Comparison of ENCODE assay signal across 7 cellular contexts in the genomic region with DNA sequence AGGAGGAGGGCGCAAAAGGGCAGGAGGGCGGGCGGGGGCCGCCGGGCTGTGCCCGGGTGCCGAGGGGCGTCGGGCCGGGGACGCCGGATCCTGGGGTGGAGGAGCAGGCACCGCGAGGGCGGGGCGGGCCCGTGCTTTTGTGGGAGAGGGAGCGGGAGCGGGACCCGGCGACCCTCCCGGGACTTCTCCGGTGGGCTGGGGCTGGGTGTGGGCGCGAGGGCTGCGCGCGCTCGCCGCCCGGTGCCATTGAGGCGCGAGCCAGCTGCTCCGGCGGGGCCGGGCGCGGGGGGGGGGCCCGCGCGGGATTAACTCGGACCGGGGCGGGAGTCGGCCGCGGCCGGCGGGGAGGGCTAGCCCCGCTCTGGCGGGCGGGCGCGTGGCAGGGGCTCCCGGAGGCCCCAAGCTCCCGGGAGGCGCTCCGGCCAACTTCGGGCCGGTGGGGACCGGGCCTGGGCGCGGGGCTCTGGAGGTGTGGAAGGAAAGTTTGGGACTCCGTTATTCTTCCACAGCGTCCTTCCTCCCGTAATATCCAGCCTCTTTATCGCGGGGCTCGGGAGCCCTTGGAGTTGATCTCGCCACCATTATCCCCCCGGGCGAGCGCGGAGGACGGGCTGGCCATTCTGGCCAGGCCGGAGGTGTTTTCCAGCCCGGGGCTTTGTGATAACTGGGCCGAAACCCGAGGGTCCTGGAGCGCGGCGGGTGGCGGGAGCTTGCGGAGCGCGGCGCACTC. TPM values are rescaled to one million over a fixed set of nuclear protein-coding genes. Genes with fewer than 3 reads are reported as not detected.
A peak's percentile ranks its signal among the peaks of the same experiment; 100 is the strongest.
DNase-seq lines count a peak whose midpoint lies in the region; ATAC-seq lines count a peak whose summit lies in the region.

No MANE protein-coding gene starts in this region.

- H3K4me3 ChIP-seq in adipocyte (ENCODE audit: low read length), result peak overlapping the region; percentile 33

- H3K36me3 Mint-ChIP-seq in stimulated activated memory B cell treated with anti-CD40 and anti-IgM and Interleukin-4, amounts not matched to agents 10 μg/mL and 1 μg/mL and 100 μg/mL, for 72 hours, result no peaks in the 10 kb centered on the region

- no peak overlapping the region for H3K9ac ChIP-seq in adipocyte (ENCODE audit: low read length)

- H3K4me3 Mint-ChIP-seq in stimulated activated memory B cell treated with anti-CD40 and anti-IgM and Interleukin-4, amounts not matched to agents 10 μg/mL and 1 μg/mL and 100 μg/mL, for 72 hours, result peak overlapping the region; percentile 34

- peaks cover 77% of the 10 kb centered on the region for H3K27me3 ChIP-seq in adipocyte (replicated peaks; ENCODE audit: control insufficient read depth, insufficient read depth, low read length)

- no peak overlapping the region for H3K27ac Mint-ChIP-seq in stimulated activated memory B cell treated with anti-CD40 and anti-IgM and Interleukin-4, amounts not matched to agents 10 μg/mL and 1 μg/mL and 100 μg/mL, for 72 hours

- H3K9me3 Mint-ChIP-seq in stimulated activated memory B cell treated with anti-CD40 and anti-IgM and Interleukin-4, amounts not matched to agents 10 μg/mL and 1 μg/mL and 100 μg/mL, for 72 hours, result no peaks in the 10 kb centered on the region

- H3K27me3 Mint-ChIP-seq in stimulated activated memory B cell treated with anti-CD40 and anti-IgM and Interleukin-4, amounts not matched to agents 10 μg/mL and 1 μg/mL and 100 μg/mL, for 72 hours, result peaks cover 60% of the 10 kb centered on the region

- no peaks in the 10 kb centered on the region for H3K36me3 ChIP-seq in adipocyte (ENCODE audit: control insufficient read depth, insufficient read depth, low read length, severe bottlenecking)

- peak; percentile 20 for DNase-seq in HK-2 (ENCODE audit: unreplicated experiment)
- no peak for DNase-seq in adipocyte (ENCODE audit: low read depth)
- DNase-seq in islet precursor cell, result peak; percentile 58
- no peak for DNase-seq in posterior vena cava (ENCODE audit: low spot score)
- no peak for DNase-seq in NOMO-1 treated with DMSO at 0.1 percent for 48 hours (lab: John Stamatoyannopoulos, UW; ENCODE audit: unreplicated experiment)
- no peak for DNase-seq in NCI-H510A treated with DMSO at 0.1 percent for 48 hours (lab: John Stamatoyannopoulos, UW)

- intact Hi-C loops in posterior vena cava (cut with DNase I), result no loop called here

- H3K9me3 ChIP-seq in adipocyte (ENCODE audit: control insufficient read depth, low read length), result no peaks in the 10 kb centered on the region

- H3K4me1 ChIP-seq in adipocyte (ENCODE audit: control insufficient read depth, insufficient read depth, low read length), result peaks cover 3% of the 10 kb centered on the region

- peaks cover 33% of the 10 kb centered on the region for H3K4me1 Mint-ChIP-seq in stimulated activated memory B cell treated with anti-CD40 and anti-IgM and Interleukin-4, amounts not matched to agents 10 μg/mL and 1 μg/mL and 100 μg/mL, for 72 hours

- peak; percentile 46 for ATAC-seq in stimulated activated memory B cell treated with anti-CD40 and anti-IgM and Interleukin-4, amounts not matched to agents 10 μg/mL and 1 μg/mL and 100 μg/mL, for 72 hours

RNA-seq across cellular contexts. Expression of a gene that starts 0.9 kb away (rescaled TPM):
- total RNA-seq in posterior vena cava, result under 1 TPM; 0.24 to 0.56 TPM

Comparison
In these comparisons a context has a peak if more than half of its experiments do, and no peak if none do; other contexts are left out.
1. DNase-seq: peak in HK-2 (single experiment) and islet precursor cell (single experiment); none in adipocyte (single experiment), posterior vena cava (single experiment), NOMO-1 treated with DMSO at 0.1 percent for 48 hours (single experiment) and NCI-H510A treated with DMSO at 0.1 percent for 48 hours (single experiment).